In genomic region chr17:76546556-76547182, GRCh38 we compare ENCODE assay signal across 1 cellular context.
TF ChIP-seq lines count a peak whose summit lies in the region.

No MANE protein-coding gene starts in this region.

TF ChIP-seq in endothelial cell of umbilical vein, 7 proteins besides CTCF, POLR2A, EP300 and RAD21:
- no peak for TF ChIP-seq FOS (IDR thresholded peaks at IDR 0.05; ENCODE audit: borderline replicate concordance, insufficient read depth, low read length)
- no peak for TF ChIP-seq JUN (IDR thresholded peaks at IDR 0.05; ENCODE audit: borderline replicate concordance, insufficient read depth, insufficient read length, low read depth)
- peak; percentile 30 for TF ChIP-seq GATA2 (IDR thresholded peaks at IDR 0.05; ENCODE audit: insufficient read depth, insufficient read length, low read depth, low read length)
